Comparison of ENCODE assay signal across 8 cellular contexts in genomic region chr9:110047232-110047954, GRCh38.
A peak's percentile ranks its signal among the peaks of the same experiment; 100 is the strongest.
DNase-seq lines count a peak whose midpoint lies in the region; ATAC-seq and TF ChIP-seq lines count a peak whose summit lies in the region.

No MANE protein-coding gene starts in this region.

- peak overlapping the region; percentile 51 for H2BK12ac ChIP-seq in neuronal stem cell (ENCODE audit: low read length)

- H3K27me3 ChIP-seq in neuronal stem cell (ENCODE audit: control insufficient read depth in 3 of 3, insufficient read depth in 3 of 3, low read depth in 1 of 3, low read length in 3 of 3), result no peaks in the 10 kb centered on the region

- H3K18ac ChIP-seq in neuronal stem cell (ENCODE audit: low read length), result peak overlapping the region; percentile 98

- no peak for DNase-seq in cardiac fibroblast (ENCODE audit: low read depth in 2 of 2)
- no peak for DNase-seq in neuronal stem cell (ENCODE audit: low spot score)
- no peak for DNase-seq in substantia nigra (lab: John Stamatoyannopoulos, UW)
- DNase-seq in left lobe of liver (ENCODE audit: low spot score), result no peak
- DNase-seq in DMS53 (lab: John Stamatoyannopoulos, UW), result no peak

- peak overlapping the region; percentile 88 for H2AFZ ChIP-seq in neuronal stem cell (ENCODE audit: low read length)

- WGBS in neuronal stem cell (ENCODE audit: extremely low coverage in 2 of 2, insufficient read length in 2 of 2, insufficient replicate concordance in 1 of 2), 2 donors, result no CpG with 5 or more reads among the region's 7 CpGs

- H3K79me1 ChIP-seq in neuronal stem cell (ENCODE audit: low read depth, low read length), result no peaks in the 10 kb centered on the region

- peak overlapping the region; percentile 99 for H3K4me2 ChIP-seq in neuronal stem cell (ENCODE audit: insufficient read depth, low read length, poor library complexity, severe bottlenecking)

- H2AK5ac ChIP-seq in neuronal stem cell (ENCODE audit: low read depth, low read length), result no peak overlapping the region

- H3K4me3 ChIP-seq in cardiac fibroblast (replicated peaks in 1 of 2; ENCODE audit: low read depth in 2 of 2, low read length in 2 of 2), result peak overlapping the region; percentile 94 to 97
- H3K4me3 ChIP-seq in neuronal stem cell (ENCODE audit: low read length in 2 of 2), result peak overlapping the region; percentile 58 to 92

- peak overlapping the region; percentile 90 for H3K9ac ChIP-seq in neuronal stem cell (ENCODE audit: low read depth, low read length, poor library complexity)

- peak; percentile 35 for ATAC-seq in GM19351 (IDR thresholded peaks at IDR 0.05; ENCODE audit: unreplicated experiment)
- peak; percentile 21 for ATAC-seq in HG03064 (IDR thresholded peaks at IDR 0.05; ENCODE audit: low read depth, unreplicated experiment)
- ATAC-seq in HG03457 (IDR thresholded peaks at IDR 0.05; ENCODE audit: unreplicated experiment), result no peak
- no peak for ATAC-seq in left lobe of liver

- H3K23ac ChIP-seq in neuronal stem cell (ENCODE audit: low read depth, low read length, poor library complexity), result no peak overlapping the region

- H3K36me3 ChIP-seq in neuronal stem cell (replicated peaks in 1 of 2; ENCODE audit: control insufficient read depth in 2 of 2, insufficient read depth in 2 of 2, low read length in 2 of 2), result peaks cover 0 to 8% of the 10 kb centered on the region in 2 donors

- no peak overlapping the region for H4K91ac ChIP-seq in neuronal stem cell (ENCODE audit: low read depth, low read length, poor library complexity)

- peaks cover 0 to 4% of the 10 kb centered on the region in 2 donors for H3K9me3 ChIP-seq in neuronal stem cell (replicated peaks in 1 of 2; ENCODE audit: control insufficient read depth in 2 of 2, insufficient read depth in 1 of 2, low read depth in 1 of 2, low read length in 2 of 2)

- no peak overlapping the region for H2BK15ac ChIP-seq in neuronal stem cell (ENCODE audit: low read length)

- no peak overlapping the region for H4K8ac ChIP-seq in neuronal stem cell (ENCODE audit: low read depth, low read length)

- H3K27ac ChIP-seq in neuronal stem cell (replicated peaks; ENCODE audit: low read length) (peak overlapping the region; percentile 18), substantia nigra (ENCODE audit: low read depth, low read length, poor library complexity, severe bottlenecking) (no peak overlapping the region)

- no peak overlapping the region for H3K4ac ChIP-seq in neuronal stem cell (ENCODE audit: low read length)

- H3K14ac ChIP-seq in neuronal stem cell (ENCODE audit: low read length), result no peak overlapping the region

- H2BK120ac ChIP-seq in neuronal stem cell (ENCODE audit: low read depth, low read length), result no peak overlapping the region

- H3K4me1 ChIP-seq in neuronal stem cell (ENCODE audit: control insufficient read depth in 2 of 2, insufficient read depth in 1 of 2, low read depth in 1 of 2, low read length in 2 of 2), result peaks cover 8 to 11% of the 10 kb centered on the region in 2 donors

- no peak for TF ChIP-seq CTCF in cardiac fibroblast (IDR thresholded peaks at IDR 0.05; ENCODE audit: low read depth, low read length)

- no peak overlapping the region for H2BK5ac ChIP-seq in neuronal stem cell (ENCODE audit: low read length)

Comparison
In these comparisons a context has a peak if more than half of its experiments do, and no peak if none do; other contexts are left out.
1. ATAC-seq: peak in GM19351 (single experiment) and HG03064 (single experiment); none in HG03457 (single experiment) and left lobe of liver (single experiment).